9 cellular contexts compared by ENCODE assay signal in genomic region chr16:88442811-88443576, GRCh38. TPM values are rescaled to one million over a fixed set of nuclear protein-coding genes. Genes with fewer than 3 reads are reported as not detected.
DNase-seq lines count a peak whose midpoint lies in the region; ATAC-seq and TF ChIP-seq lines count a peak whose summit lies in the region.
"Had no signal": no experiment of that assay in that cellular context is flagged by ENCODE, and none has a peak within 500 bp of the region (broad histone marks: within the 10 kb centered on the region; RNA-seq: fewer than 3 reads in every experiment).

No MANE protein-coding gene starts in this region.

- no peaks in the 10 kb centered on the region for H3K36me3 Mint-ChIP-seq in activated T-cell treated with anti-CD3 and anti-CD28 coated beads, Interleukin-2, amount 50 U/mL, for 24 hours (ENCODE audit: low read depth)
- no peaks in the 10 kb centered on the region for H3K36me3 Mint-ChIP-seq in nephron progenitor cell (ENCODE audit: low read depth)
- H3K36me3 Mint-ChIP-seq: activated naive CD8-positive, alpha-beta T cell had no signal

- H3K9me3 Mint-ChIP-seq in activated T-cell treated with anti-CD3 and anti-CD28 coated beads, Interleukin-2, amount 50 U/mL, for 24 hours = no peaks in the 10 kb centered on the region
- no peaks in the 10 kb centered on the region for H3K9me3 Mint-ChIP-seq in nephron progenitor cell

- intact Hi-C loops in PC-3 (cut with micrococcal nuclease) = loop anchor here (2.0 to 10.0 kb wide), 2 partner anchors 82 to 118 kb away; no protein-coding TSS in a partner anchor

- peaks cover 9% of the 10 kb centered on the region; the same call in 1 of the 2 replicates for H3K4me1 ChIP-seq in PC-3 (ENCODE audit: insufficient read depth, low read length)

- POLR2A ChIA-PET in PC-3 (lab: Charles Lee; ENCODE audit: unreplicated experiment) = interaction anchor here (0.6 kb wide), 1 partner anchor 295 kb away, joined by 4 read pairs; no protein-coding TSS in a partner anchor

- no peak overlapping the region for H3K27ac ChIP-seq in PC-3 (ENCODE audit: low read length)

- TF ChIP-seq CTCF in PC-3 (conservative IDR thresholded peaks at IDR 0.05; ENCODE audit: low read depth, low read length) (peak; percentile 81), nephron progenitor cell (IDR thresholded peaks at IDR 0.05) (peak; percentile 93)

- H3K9me3 ChIP-seq in PC-3 (ENCODE audit: low read length) = no peaks in the 10 kb centered on the region

- H3K9ac ChIP-seq in PC-3 (ENCODE audit: low read length) = no peak overlapping the region

- no peak overlapping the region for H3K27ac Mint-ChIP-seq in activated T-cell treated with anti-CD3 and anti-CD28 coated beads, Interleukin-2, amount 50 U/mL, for 24 hours
- no peak overlapping the region for H3K27ac Mint-ChIP-seq in nephron progenitor cell
- H3K27ac Mint-ChIP-seq: activated naive CD8-positive, alpha-beta T cell had no signal

- ATAC-seq in HG03460 (IDR thresholded peaks at IDR 0.05; ENCODE audit: unreplicated experiment) = peak; percentile 60
- peak; percentile 87 for ATAC-seq in PC-3
- ATAC-seq in HG02852 (IDR thresholded peaks at IDR 0.05; ENCODE audit: unreplicated experiment) = no peak

- H3K4me3 Mint-ChIP-seq in activated T-cell treated with anti-CD3 and anti-CD28 coated beads, Interleukin-2, amount 50 U/mL, for 24 hours = no peak overlapping the region
- H3K4me3 Mint-ChIP-seq in nephron progenitor cell = no peak overlapping the region
- H3K4me3 Mint-ChIP-seq: activated naive CD8-positive, alpha-beta T cell had no signal

- H3K4me3 ChIP-seq in PC-3 (ENCODE audit: low read length) = peak overlapping the region; percentile 40; the same call in 1 of the 2 replicates

- H3K4me1 Mint-ChIP-seq in activated T-cell treated with anti-CD3 and anti-CD28 coated beads, Interleukin-2, amount 50 U/mL, for 24 hours (ENCODE audit: low read depth) = peaks cover 4% of the 10 kb centered on the region
- peaks cover 9% of the 10 kb centered on the region for H3K4me1 Mint-ChIP-seq in nephron progenitor cell

- H4K20me1 ChIP-seq in PC-3 (ENCODE audit: low read length) = no peaks in the 10 kb centered on the region

- no peaks in the 10 kb centered on the region for H3K79me2 ChIP-seq in PC-3 (ENCODE audit: low read length)

- CTCF ChIA-PET in PC-3 (lab: Charles Lee) = no interaction called here

- no peaks in the 10 kb centered on the region for H3K27me3 ChIP-seq in PC-3 (ENCODE audit: low read length)

- no TSS peak for BruUV-seq in PC-3 (replicated peaks; lab: Mats Ljungman, UMichigan)

- peak overlapping the region; percentile 75 for H3K4me2 ChIP-seq in PC-3 (ENCODE audit: low read length)

- DNase-seq in EH (ENCODE audit: low read depth) (peak; percentile 74), PC-3 (peak; percentile 81), fibroblast of gingiva (ENCODE audit: low read depth) (peak; percentile 34), nephron progenitor cell (peak; percentile 89), superior temporal gyrus (ENCODE audit: extremely low spot score) (peak; percentile 63)
- DNase-seq in activated T-cell treated with anti-CD3 and anti-CD28 coated beads, Interleukin-2, amount 50 U/mL, for 24 hours = peak; percentile 90

- no peaks in the 10 kb centered on the region for H3K27me3 Mint-ChIP-seq in activated T-cell treated with anti-CD3 and anti-CD28 coated beads, Interleukin-2, amount 50 U/mL, for 24 hours
- peaks cover 6% of the 10 kb centered on the region for H3K27me3 Mint-ChIP-seq in nephron progenitor cell (ENCODE audit: low read depth, poor library complexity)
- H3K27me3 Mint-ChIP-seq: activated naive CD8-positive, alpha-beta T cell had no signal

- no peaks in the 10 kb centered on the region for H3F3A ChIP-seq in PC-3 (ENCODE audit: low read length, unreplicated experiment)

- H2AFZ ChIP-seq in PC-3 (ENCODE audit: low read length) = peak overlapping the region; percentile 68

- no peaks in the 10 kb centered on the region for H3K9me2 ChIP-seq in PC-3 (replicated peaks; ENCODE audit: low read length)

- no peaks in the 10 kb centered on the region for H3K36me3 ChIP-seq in PC-3 (ENCODE audit: low read depth, low read length)

RNA-seq across cellular contexts. Expression of gene ZFPM1, which starts 10.1 kb away (rescaled TPM):
- 4.1 and 4.6 TPM in 2 replicates for total RNA-seq in PC-3 (2014; rRNA removed)

Comparison
In these comparisons a context has a peak if more than half of its experiments do, and no peak if none do; other contexts are left out.
1. DNase-seq: peak in every context shown above with its lines; median percentile 90 in activated T-cell treated with anti-CD3 and anti-CD28 coated beads, Interleukin-2, amount 50 U/mL, for 24 hours; 89 in nephron progenitor cell; 81 in PC-3; 74 in EH; 63 in superior temporal gyrus; 34 in fibroblast of gingiva.